25 cellular contexts compared by ENCODE assay signal in the genomic region with DNA sequence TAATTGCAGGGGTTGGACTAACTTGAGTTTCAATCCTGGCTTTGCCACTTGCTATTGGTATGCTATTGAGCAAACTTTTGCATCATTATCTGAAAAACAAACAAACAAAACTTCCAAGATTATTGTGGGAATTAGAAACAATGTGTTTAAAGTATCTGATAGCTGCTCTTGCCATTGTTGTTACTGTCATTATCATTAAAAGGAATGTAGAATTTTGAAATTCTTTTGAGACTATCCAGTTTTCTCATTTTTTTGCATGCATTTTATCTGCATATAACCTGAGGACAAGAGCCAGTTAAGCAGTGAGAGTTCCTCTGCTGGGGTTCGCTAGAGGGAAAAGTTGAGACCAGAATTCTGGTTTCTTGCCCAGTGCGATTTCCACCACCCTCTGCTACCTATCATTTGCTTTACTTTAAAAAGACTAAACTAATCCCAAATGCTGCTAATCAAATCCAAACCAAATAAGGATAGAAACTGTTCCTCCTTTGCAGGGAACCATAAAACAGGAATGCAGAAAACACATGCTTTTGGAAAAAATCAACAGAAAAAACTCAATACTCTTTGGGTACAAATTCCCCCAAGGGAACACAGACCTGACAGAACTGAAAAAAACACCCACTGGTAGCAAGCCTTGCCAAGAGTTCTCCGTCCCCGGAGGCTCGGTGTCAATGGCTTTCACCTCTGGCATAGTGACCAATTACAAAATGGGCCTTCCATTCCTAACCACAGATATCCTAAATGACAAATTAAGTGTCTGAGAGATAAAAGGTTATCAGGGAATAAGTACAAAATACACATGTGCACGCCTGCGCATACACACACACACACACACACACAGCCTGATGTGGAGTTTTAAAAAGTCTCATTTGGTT.
A peak's percentile ranks its signal among the peaks of the same experiment; 100 is the strongest.
DNase-seq lines count a peak whose midpoint lies in the region; ATAC-seq, FAIRE-seq and TF ChIP-seq lines count a peak whose summit lies in the region.
"Had no signal": no experiment of that assay in that cellular context is flagged by ENCODE, and none has a peak within 500 bp of the region (broad histone marks: within the 10 kb centered on the region; RNA-seq: fewer than 3 reads in every experiment).

No MANE protein-coding gene starts in this region.

- H3K27me3 ChIP-seq in SK-N-SH (ENCODE audit: insufficient read depth) (no peaks in the 10 kb centered on the region), uterus (no peaks in the 10 kb centered on the region)
- H3K27me3 ChIP-seq: body of pancreas, ovary had no signal

- no peaks in the 10 kb centered on the region for H3K79me2 ChIP-seq in SK-N-SH (ENCODE audit: insufficient read depth)

- CTCF ChIA-PET in SK-N-SH (lab: Yijun Ruan, JAX), result no interaction called here

- no peak for TF ChIP-seq POLR2A in uterus (IDR thresholded peaks at IDR 0.05)

- H3K36me3 ChIP-seq in SK-N-SH (replicated peaks in 1 of 2; ENCODE audit: control insufficient read depth in 1 of 2, insufficient read depth in 2 of 2, low read length in 1 of 2), result no peaks in the 10 kb centered on the region
- H3K36me3 ChIP-seq in kidney (ENCODE audit: control insufficient read depth in 1 of 2, insufficient read depth in 2 of 2, low read length in 2 of 2), result no peaks in the 10 kb centered on the region
- no peaks in the 10 kb centered on the region for H3K36me3 ChIP-seq in uterus
- H3K36me3 ChIP-seq: ovary had no signal

- TF ChIP-seq EP300 in SK-N-SH (IDR thresholded peaks at IDR 0.05; ENCODE audit: borderline replicate concordance in 1 of 2, low read depth in 1 of 2, low read length in 1 of 2), result no peak

- no peak overlapping the region for H3K9ac ChIP-seq in SK-N-SH
- no peak overlapping the region for H3K9ac ChIP-seq in kidney (ENCODE audit: low read length in 2 of 2)

- FAIRE-seq in endometrium (lab: Jason Lieb, UNC) (peak; percentile 92), kidney (lab: Jason Lieb, UNC) (no peak)
- FAIRE-seq: K562, small intestine had no signal

- intact Hi-C loops in kidney (cut with DNase I), result no loop called here
- intact Hi-C loops in uterus (cut with DNase I; ENCODE audit: low total_unique reads), result no loop called here

- TF ChIP-seq RAD21 in SK-N-SH (IDR thresholded peaks at IDR 0.05; ENCODE audit: low read length), result no peak

- H3K4me3 ChIP-seq in SK-N-SH (ENCODE audit: low read depth in 2 of 2, low read length in 1 of 2) (no peak overlapping the region), kidney (ENCODE audit: low read length in 2 of 2) (no peak overlapping the region), uterus (no peak overlapping the region)
- H3K4me3 ChIP-seq: body of pancreas, K562, lung, ovary had no signal

- H3K4me2 ChIP-seq in SK-N-SH, result no peak overlapping the region

- H4K20me1 ChIP-seq in SK-N-SH (ENCODE audit: insufficient read depth), result no peaks in the 10 kb centered on the region

- TF ChIP-seq CTCF in SK-N-SH (IDR thresholded peaks at IDR 0.05) (no peak), kidney (IDR thresholded peaks at IDR 0.05; ENCODE audit: borderline replicate concordance, extremely low read depth, insufficient read depth) (no peak), uterus (IDR thresholded peaks at IDR 0.05) (no peak)

- ATAC-seq in SK-N-SH treated with all-trans-retinoic acid at 6 μM for 48 hours, result no peak
- ATAC-seq: activated CD8-positive, alpha-beta T cell treated with anti-CD3 and anti-CD28 coated beads for 36 hours; activated T-cell treated with anti-CD3 and anti-CD28 coated beads, Interleukin-2, amount 50 U/mL, for 4 hours; body of pancreas; K562 had no signal

- POLR2A ChIA-PET in SK-N-SH (lab: Yijun Ruan, JAX), result no interaction called here

- H3K4me1 ChIP-seq in SK-N-SH (ENCODE audit: control insufficient read depth in 1 of 2, insufficient read depth in 2 of 2, low read depth in 1 of 2, low read length in 1 of 2) (peaks cover 3 to 19% of the 10 kb centered on the region in 2 experiments; a peak in 3 of 4 replicates), kidney (ENCODE audit: control insufficient read depth in 1 of 2, insufficient read depth in 1 of 2, low read depth in 1 of 2, low read length in 2 of 2) (peaks cover 0 to 3% of the 10 kb centered on the region in 2 donors), uterus (no peaks in the 10 kb centered on the region)
- H3K4me1 ChIP-seq: body of pancreas had no signal

- WGBS in SK-N-SH (ENCODE audit: low lambda C conversion rate), result 77% methylated on average over 7 of the region's 7 CpGs

- H3K27ac ChIP-seq in SK-N-SH (ENCODE audit: low read depth in 2 of 2, low read length in 1 of 2) (no peak overlapping the region), kidney (ENCODE audit: low read depth in 2 of 2, low read length in 2 of 2) (no peak overlapping the region), uterus (peak overlapping the region in 1 of 2 donors; percentile 20)
- H3K27ac ChIP-seq: body of pancreas, HL-60, ovary had no signal

- peak; percentile 9 for DNase-seq in SK-N-SH
- peak; percentile 86 for DNase-seq in kidney
- DNase-seq in uterus, result peak; percentile 61 to 68
- DNase-seq in NCI-H510A treated with DMSO at 0.1 percent for 48 hours (lab: John Stamatoyannopoulos, UW), result no peak
- no peak for DNase-seq in stimulated activated CD4-positive, alpha-beta T cell treated with anti-CD3 and anti-CD28 coated beads, Interleukin-4, amount 100 ng/mL, for 24 hours
- no peak for DNase-seq in effector CD4-positive, alpha-beta T cell
- DNase-seq: 8988T; activated CD8-positive, alpha-beta T cell treated with anti-CD3 and anti-CD28 coated beads for 36 hours; activated T-cell treated with anti-CD3 and anti-CD28 coated beads, Interleukin-2, amount 50 U/mL, for 4 hours; cortex of kidney; GOT3; NCI-H187 treated with DMSO at 0.1 percent for 48 hours; NCI-H510A; SIG-M5; small intestine; stimulated activated CD4-positive, alpha-beta T cell treated with anti-CD3 and anti-CD28 coated beads, Interleukin-4, amount 100 ng/mL, for 1 hour; substantia nigra; T-helper 2 cell had no signal

- no peaks in the 10 kb centered on the region; the same call in 1 of the 2 replicates for H3K9me2 ChIP-seq in SK-N-SH

- H2AFZ ChIP-seq in SK-N-SH (ENCODE audit: low read depth), result no peak overlapping the region

- H3F3A ChIP-seq in SK-N-SH (replicated peaks; ENCODE audit: insufficient read depth), result peaks cover 8% of the 10 kb centered on the region

- H3K9me3 ChIP-seq in SK-N-SH (no peaks in the 10 kb centered on the region), kidney (ENCODE audit: control insufficient read depth in 1 of 2, low read length in 2 of 2) (no peaks in the 10 kb centered on the region), uterus (no peaks in the 10 kb centered on the region)
- H3K9me3 ChIP-seq: body of pancreas, ovary had no signal

TF ChIP-seq in SK-N-SH, 30 proteins besides CTCF, POLR2A, EP300 and RAD21:
- peak; percentile 63 for TF ChIP-seq GATA2 (CRISPR knock-in tag; IDR thresholded peaks at IDR 0.05)
- TF ChIP-seq, protein P1, sequence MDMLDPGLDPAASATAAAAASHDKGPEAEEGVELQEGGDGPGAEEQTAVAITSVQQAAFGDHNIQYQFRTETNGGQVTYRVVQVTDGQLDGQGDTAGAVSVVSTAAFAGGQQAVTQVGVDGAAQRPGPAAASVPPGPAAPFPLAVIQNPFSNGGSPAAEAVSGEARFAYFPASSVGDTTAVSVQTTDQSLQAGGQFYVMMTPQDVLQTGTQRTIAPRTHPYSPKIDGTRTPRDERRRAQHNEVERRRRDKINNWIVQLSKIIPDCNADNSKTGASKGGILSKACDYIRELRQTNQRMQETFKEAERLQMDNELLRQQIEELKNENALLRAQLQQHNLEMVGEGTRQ (IDR thresholded peaks at IDR 0.05; ENCODE audit: borderline replicate concordance, low read depth, low read length), result no peak

TF ChIP-seq in SK-N-SH treated with all-trans-retinoic acid at 6 μM for 48 hours, 23 proteins besides CTCF, POLR2A, EP300 and RAD21:
- no peak for TF ChIP-seq ZFP3 (CRISPR knock-in tag; IDR thresholded peaks at IDR 0.05)
- TF ChIP-seq ARNTL (CRISPR knock-in tag; IDR thresholded peaks at IDR 0.05; ENCODE audit: borderline replicate concordance, low read depth), result no peak
- TF ChIP-seq ZNF8 (CRISPR knock-in tag; IDR thresholded peaks at IDR 0.05), result no peak
- no peak for TF ChIP-seq ZNF70 (CRISPR knock-in tag; IDR thresholded peaks at IDR 0.05)
- no peak for TF ChIP-seq RARB (CRISPR knock-in tag; IDR thresholded peaks at IDR 0.05)
- TF ChIP-seq TOX (CRISPR knock-in tag; IDR thresholded peaks at IDR 0.05; ENCODE audit: borderline replicate concordance), result no peak

Comparison
In these comparisons a context has a peak if more than half of its experiments do, and no peak if none do; other contexts are left out.
1. DNase-seq: peak in SK-N-SH (single experiment), kidney (single experiment) and uterus (2 of 2); none in NCI-H510A treated with DMSO at 0.1 percent for 48 hours (single experiment), stimulated activated CD4-positive, alpha-beta T cell treated with anti-CD3 and anti-CD28 coated beads, Interleukin-4, amount 100 ng/mL, for 24 hours (single experiment) and effector CD4-positive, alpha-beta T cell (single experiment).